7 cellular contexts compared by ENCODE assay signal in the genomic region with DNA sequence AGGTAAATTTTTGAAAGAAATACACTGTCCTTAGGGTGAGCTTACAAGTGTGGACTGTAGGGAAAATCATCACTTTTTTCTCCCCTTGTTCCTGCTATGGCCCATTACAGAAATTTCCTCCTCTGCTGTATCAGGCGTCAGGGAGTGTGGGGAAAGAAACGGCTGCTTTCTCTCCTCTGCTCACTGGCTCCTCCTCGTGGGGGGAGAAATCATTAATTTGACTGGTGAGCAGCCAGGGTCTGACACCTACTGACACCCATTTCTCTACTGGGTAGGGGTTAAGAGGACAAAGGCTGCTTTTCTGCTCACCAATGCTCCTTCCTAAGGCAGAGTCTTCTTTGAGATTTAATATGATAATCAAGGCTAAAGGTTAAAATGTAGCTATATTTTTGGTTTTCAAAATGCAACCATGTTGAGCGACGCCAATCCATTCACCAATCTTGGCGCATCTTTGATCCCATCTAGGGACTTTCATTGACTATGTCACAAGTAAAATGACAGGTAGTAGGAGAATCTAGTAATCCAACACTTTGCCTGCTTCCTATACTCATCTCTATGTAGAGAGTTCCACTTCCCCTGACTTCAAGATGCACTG. TPM values are rescaled to one million over a fixed set of nuclear protein-coding genes. Genes with fewer than 3 reads are reported as not detected.
DNase-seq lines count a peak whose midpoint lies in the region; ATAC-seq and TF ChIP-seq lines count a peak whose summit lies in the region.

No MANE protein-coding gene starts in this region.

- H3K27me3 Mint-ChIP-seq in activated naive CD8-positive, alpha-beta T cell treated with anti-CD3 and anti-CD28 coated beads, Interleukin-2, amount 10 ng/mL, durations not matched to agents 7 days and 5 days: no peaks in the 10 kb centered on the region

- no peaks in the 10 kb centered on the region for H3K9me3 Mint-ChIP-seq in activated naive CD8-positive, alpha-beta T cell treated with anti-CD3 and anti-CD28 coated beads, Interleukin-2, amount 10 ng/mL, durations not matched to agents 7 days and 5 days

- H3K4me1 Mint-ChIP-seq in activated naive CD8-positive, alpha-beta T cell treated with anti-CD3 and anti-CD28 coated beads, Interleukin-2, amount 10 ng/mL, durations not matched to agents 7 days and 5 days: peaks cover 9% of the 10 kb centered on the region

- peaks cover 7% of the 10 kb centered on the region for H3K36me3 Mint-ChIP-seq in activated naive CD8-positive, alpha-beta T cell treated with anti-CD3 and anti-CD28 coated beads, Interleukin-2, amount 10 ng/mL, durations not matched to agents 7 days and 5 days

- no peak overlapping the region for H3K27ac Mint-ChIP-seq in activated naive CD8-positive, alpha-beta T cell treated with anti-CD3 and anti-CD28 coated beads, Interleukin-2, amount 10 ng/mL, durations not matched to agents 7 days and 5 days

- peak; percentile 48 for ATAC-seq in HG02981 (IDR thresholded peaks at IDR 0.05; ENCODE audit: unreplicated experiment)
- ATAC-seq in activated naive CD8-positive, alpha-beta T cell treated with anti-CD3 and anti-CD28 coated beads, Interleukin-2, amount 10 ng/mL, durations not matched to agents 7 days and 5 days (ENCODE audit: low read depth): peak; percentile 42

- POLR2A ChIA-PET in activated naive CD8-positive, alpha-beta T cell treated with anti-CD3 and anti-CD28 coated beads, Interleukin-2, amount 10 ng/mL, durations not matched to agents 7 days and 5 days (lab: Charles Lee): no interaction called here

- no peak overlapping the region for H3K4me3 Mint-ChIP-seq in activated naive CD8-positive, alpha-beta T cell treated with anti-CD3 and anti-CD28 coated beads, Interleukin-2, amount 10 ng/mL, durations not matched to agents 7 days and 5 days

- peak; percentile 79 for TF ChIP-seq CTCF in GM10266 (IDR thresholded peaks at IDR 0.05; ENCODE audit: control insufficient read depth, insufficient read depth, low read depth, missing control alignments)

- DNase-seq in GM10266 (ENCODE audit: extremely low spot score) (peak; percentile 60), SK-N-DZ (ENCODE audit: low spot score) (peak; percentile 35), hippocampal formation (lab: John Stamatoyannopoulos, UW) (peak; percentile 25 to 39), RKO (ENCODE audit: low spot score) (no peak)
- DNase-seq in activated naive CD8-positive, alpha-beta T cell treated with anti-CD3 and anti-CD28 coated beads, Interleukin-2, amount 10 ng/mL, durations not matched to agents 7 days and 5 days: no peak
- DNase-seq in stimulated activated CD4-positive, alpha-beta T cell treated with anti-CD3 and anti-CD28 coated beads, Interleukin-1b, Interleukin-23, amount 100 ng/mL, for 1 hour (ENCODE audit: low read depth in 2 of 2): peak; percentile 29 to 35

RNA-seq across cellular contexts. Expression of a gene that starts 25.1 kb away (rescaled TPM):
- polyA plus RNA-seq in SK-N-DZ (2014; cell fraction: cytosol; rRNA removed): 14.1 and 18.1 TPM in 2 replicates
- 7.2 and 11.1 TPM in 2 replicates for polyA plus RNA-seq in SK-N-DZ (2014; cell fraction: nucleus; rRNA removed)
- total RNA-seq in activated naive CD8-positive, alpha-beta T cell treated with anti-CD3 and anti-CD28 coated beads, Interleukin-2, amount 10 ng/mL, durations not matched to agents 7 days and 5 days: 10 to 100 TPM in 1 of 2 experiments, 1 to 10 TPM in 1; 9.4 to 10.1 TPM

Comparison
In these comparisons a context has a peak if more than half of its experiments do, and no peak if none do; other contexts are left out.
1. DNase-seq: peak in GM10266 (single experiment), SK-N-DZ (single experiment), hippocampal formation (2 of 2) and stimulated activated CD4-positive, alpha-beta T cell treated with anti-CD3 and anti-CD28 coated beads, Interleukin-1b, Interleukin-23, amount 100 ng/mL, for 1 hour (2 of 2); none in activated naive CD8-positive, alpha-beta T cell treated with anti-CD3 and anti-CD28 coated beads, Interleukin-2, amount 10 ng/mL, durations not matched to agents 7 days and 5 days (single experiment) and RKO (single experiment).